ENCODE assay signal across 8 cellular contexts in the genomic region with DNA sequence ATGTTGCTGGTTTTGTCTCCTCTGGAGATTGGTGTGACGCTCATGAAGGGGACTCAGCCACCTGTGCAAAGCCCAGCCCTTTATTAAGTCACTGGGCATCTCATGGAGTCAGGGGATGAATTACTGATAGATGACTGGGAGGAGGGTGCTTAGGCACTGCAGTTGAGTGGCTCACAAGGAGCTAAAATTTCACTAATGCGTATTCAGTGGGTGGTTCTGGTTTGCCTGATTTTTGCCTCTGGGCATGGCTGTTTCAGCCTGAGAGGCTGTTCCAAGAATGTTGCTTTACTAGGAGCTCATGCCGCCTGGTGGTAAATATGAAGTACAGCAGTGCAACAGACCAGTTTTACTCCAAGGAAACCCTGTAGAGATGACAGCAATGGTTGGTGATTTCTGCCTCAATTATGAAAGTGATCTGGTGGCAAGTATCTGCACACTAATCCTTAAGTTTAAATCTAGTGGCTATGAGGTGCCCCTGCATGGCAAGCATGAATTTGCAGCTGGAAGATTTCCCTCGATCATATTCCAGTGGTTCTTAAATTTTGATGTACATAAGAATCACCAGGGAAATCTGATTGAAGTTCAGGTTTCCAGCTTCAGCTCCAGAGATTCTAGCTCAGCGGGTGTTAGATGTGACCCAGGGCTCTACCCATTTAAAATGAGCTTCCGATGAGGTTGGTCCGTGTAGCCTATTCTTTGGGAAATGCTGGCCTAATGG. TPM values are rescaled to one million over a fixed set of nuclear protein-coding genes. Genes with fewer than 3 reads are reported as not detected.
DNase-seq lines count a peak whose midpoint lies in the region; ATAC-seq, FAIRE-seq and TF ChIP-seq lines count a peak whose summit lies in the region.

No MANE protein-coding gene starts in this region.

- H3K4me3 ChIP-seq in breast epithelium (no peak overlapping the region), kidney (ENCODE audit: low read length in 2 of 2) (no peak overlapping the region)

- POLR2A ChIA-PET in HEK293T (lab: Yijun Ruan, JAX): interaction anchor here (1.2 to 1.7 kb wide), 2 partner anchors 88 to 97 kb away, joined by 4 to 9 read pairs; no protein-coding TSS in a partner anchor

- H3K27me3 ChIP-seq in breast epithelium: no peaks in the 10 kb centered on the region

- no peaks in the 10 kb centered on the region for H3K36me3 ChIP-seq in breast epithelium
- H3K36me3 ChIP-seq in kidney (ENCODE audit: control insufficient read depth in 1 of 2, insufficient read depth in 2 of 2, low read length in 2 of 2): peaks cover 0 to 4% of the 10 kb centered on the region in 2 donors

- FAIRE-seq in kidney (lab: Jason Lieb, UNC): peak; percentile 80

- peak overlapping the region; percentile 33 to 62 for H3K27ac ChIP-seq in breast epithelium
- no peak overlapping the region for H3K27ac ChIP-seq in kidney (ENCODE audit: low read depth in 2 of 2, low read length in 2 of 2)

- H3K9ac ChIP-seq in kidney (ENCODE audit: low read length in 2 of 2): no peak overlapping the region

- TF ChIP-seq POLR2A in breast epithelium (IDR thresholded peaks at IDR 0.05): no peak

- H3K9me3 ChIP-seq in breast epithelium (no peaks in the 10 kb centered on the region), kidney (ENCODE audit: control insufficient read depth in 1 of 2, low read length in 2 of 2) (no peaks in the 10 kb centered on the region)

- intact Hi-C loops in breast epithelium (cut with DNase I; ENCODE audit: low total_unique reads) (loop anchor here (10.0 kb wide), 1 partner anchor 98 kb away; no protein-coding TSS in a partner anchor), kidney (cut with DNase I) (loop anchor here (5.0 kb wide), 1 partner anchor 100 kb away; no protein-coding TSS in a partner anchor)

- peak; percentile 95 to 97 (median 96) for TF ChIP-seq CTCF in breast epithelium (IDR thresholded peaks at IDR 0.05)
- TF ChIP-seq CTCF in kidney (IDR thresholded peaks at IDR 0.05; ENCODE audit: borderline replicate concordance, extremely low read depth, insufficient read depth): peak; percentile 96

- no peak for ATAC-seq in HG03457 (IDR thresholded peaks at IDR 0.05; ENCODE audit: unreplicated experiment)

- H3K4me1 ChIP-seq in breast epithelium (peaks cover 0 to 4% of the 10 kb centered on the region in 2 donors), kidney (ENCODE audit: control insufficient read depth in 1 of 2, insufficient read depth in 1 of 2, low read depth in 1 of 2, low read length in 2 of 2) (peaks cover 8 to 11% of the 10 kb centered on the region in 2 donors)

- DNase-seq in GM04504 (ENCODE audit: low read depth): peak; percentile 80
- DNase-seq in HEK293T (ENCODE audit: extremely low spot score): peak; percentile 71
- peak; percentile 50 for DNase-seq in NCI-H1105 (lab: John Stamatoyannopoulos, UW)
- DNase-seq in SW480 (ENCODE audit: low spot score): peak; percentile 77
- peak in 1 of 2 donors; percentile 82 for DNase-seq in breast epithelium (ENCODE audit: low spot score in 2 of 2)
- DNase-seq in kidney: peak; percentile 72
- DNase-seq in stimulated activated CD4-positive, alpha-beta T cell treated with anti-CD3 and anti-CD28 coated beads, Interleukin-1b, Interleukin-23, amount 100 ng/mL, for 48 hours: peak; percentile 35

- CTCF ChIA-PET in HEK293T (lab: Yijun Ruan, JAX): interaction anchor here (0.6 to 4.9 kb wide), 19 partner anchors 9 to 368 kb away, joined by 3 to 112 read pairs (median 4); a partner anchor contains a TSS

TF ChIP-seq in HEK293T, 16 proteins besides CTCF, POLR2A, EP300 and RAD21:
- TF ChIP-seq SP1 (IDR thresholded peaks at IDR 0.05) (no peak), HDGF (IDR thresholded peaks at IDR 0.05; ENCODE audit: borderline replicate concordance) (no peak), LEF1 (IDR thresholded peaks at IDR 0.05; ENCODE audit: borderline replicate concordance) (no peak), ARNT (IDR thresholded peaks at IDR 0.05) (no peak), BHLHE40 (IDR thresholded peaks at IDR 0.05; ENCODE audit: borderline replicate concordance) (no peak), L3MBTL2 (conservative IDR thresholded peaks at IDR 0.05) (no peak), FOXK2 (IDR thresholded peaks at IDR 0.05) (no peak), TARDBP (IDR thresholded peaks at IDR 0.05) (no peak)

RNA-seq across cellular contexts. Expression of a gene that starts 19.9 kb away (rescaled TPM):
- total RNA-seq in breast epithelium (1,000 to 10,000 TPM in 2 of 3 donors, 10 to 100 TPM in 1; 87.9 to 1,054 (median 1,036) TPM), kidney (471 TPM)
- polyA plus RNA-seq in kidney (ENCODE audit: insufficient read depth, low read depth, low replicate concordance): 378 TPM

RNA-seq across cellular contexts. Expression of a gene that starts 52.7 kb away (rescaled TPM):
- total RNA-seq in breast epithelium: 10 to 100 TPM; 17.1 to 21.0 (median 17.9) TPM
- 6.9 TPM for total RNA-seq in kidney
- polyA plus RNA-seq in kidney (ENCODE audit: insufficient read depth, low read depth, low replicate concordance): 3.0 TPM

RNA-seq across cellular contexts. Expression of a gene that starts 57.9 kb away (rescaled TPM):
- total RNA-seq in breast epithelium: 10 to 100 TPM; 26.9 to 51.5 (median 47.3) TPM
- 45.2 TPM for total RNA-seq in kidney
- polyA plus RNA-seq in kidney (ENCODE audit: insufficient read depth, low read depth, low replicate concordance): 6.5 TPM

Comparison
In these comparisons a context has a peak if more than half of its experiments do, and no peak if none do; other contexts are left out.
1. H3K27ac ChIP-seq: peak in breast epithelium (2 of 2); none in kidney (0 of 2).